Comparison of ENCODE assay signal across 10 cellular contexts in the genomic region with DNA sequence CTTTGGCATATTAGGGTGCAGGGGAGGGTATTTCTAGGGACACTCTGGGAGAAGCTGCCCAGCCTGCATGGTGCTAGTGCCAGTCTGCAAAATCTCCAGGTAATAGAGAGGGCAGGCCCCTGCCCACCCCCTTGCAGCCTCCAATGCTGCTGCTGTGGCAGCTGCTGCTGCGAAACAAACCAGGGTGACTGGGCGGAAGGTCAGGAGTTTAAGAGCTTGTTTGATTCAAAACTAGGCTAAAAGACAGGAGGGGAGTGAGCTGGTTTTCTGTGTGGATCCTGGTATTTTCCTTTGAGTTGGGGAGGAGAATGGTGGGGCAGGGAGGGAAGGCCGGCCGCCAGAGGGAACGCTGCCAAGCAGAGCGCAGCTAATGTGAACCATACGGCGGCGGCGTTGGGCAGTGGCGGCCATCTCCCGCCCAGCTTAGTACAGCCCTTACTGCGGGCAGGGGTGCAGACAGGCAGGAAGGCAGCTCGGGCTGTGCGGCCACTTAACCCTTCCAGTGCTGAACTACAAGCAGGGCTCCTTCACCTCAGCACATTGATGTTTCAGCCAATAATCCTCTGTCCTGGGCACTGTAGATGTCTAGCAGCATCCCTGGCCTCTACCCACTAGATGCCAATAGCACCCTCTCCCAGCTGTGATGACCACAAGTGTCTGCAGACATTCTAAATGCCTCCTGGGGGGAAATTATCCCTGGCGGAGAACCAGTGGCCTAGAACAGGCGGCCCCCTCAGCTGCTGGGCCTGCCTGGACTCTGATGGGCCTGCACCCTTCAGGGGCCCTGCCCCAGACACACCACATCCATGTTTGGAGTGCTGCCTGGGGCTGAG.
DNase-seq lines count a peak whose midpoint lies in the region; ATAC-seq and TF ChIP-seq lines count a peak whose summit lies in the region.
"Had no signal": no experiment of that assay in that cellular context is flagged by ENCODE, and none has a peak within 500 bp of the region (broad histone marks: within the 10 kb centered on the region; RNA-seq: fewer than 3 reads in every experiment).

No MANE protein-coding gene starts in this region.

- TF ChIP-seq CTCF in sigmoid colon (IDR thresholded peaks at IDR 0.05), result no peak

- H3K4me3 ChIP-seq in sigmoid colon, result no peak overlapping the region
- H3K4me3 ChIP-seq: GM12878 had no signal

- peak overlapping the region in 2 of 4 donors; percentile 38 for H3K27ac ChIP-seq in sigmoid colon

- TF ChIP-seq EP300 in sigmoid colon (IDR thresholded peaks at IDR 0.05), result no peak

- no peaks in the 10 kb centered on the region for H3K9me3 ChIP-seq in sigmoid colon

- TF ChIP-seq POLR2A in sigmoid colon (IDR thresholded peaks at IDR 0.05), result no peak

- intact Hi-C loops in left ventricle myocardium superior (cut with micrococcal nuclease), result no loop called here
- intact Hi-C loops in sigmoid colon (cut with DNase I), result no loop called here

- DNase-seq in GM04503 (ENCODE audit: low read depth) (peak; percentile 67), amniotic stem cell (lab: John Stamatoyannopoulos, UW) (peak; percentile 67), left ventricle myocardium superior (peak; percentile 87), sigmoid colon (peak; percentile 87), NCI-H1105 treated with DMSO at 0.1 percent for 48 hours (lab: John Stamatoyannopoulos, UW) (no peak)
- DNase-seq in activated naive CD4-positive, alpha-beta T cell treated with Interleukin-2 at 50 U/mL for 16 hours, result no peak
- no peak for DNase-seq in stimulated activated naive CD4-positive, alpha-beta T cell (lab: John Stamatoyannopoulos, UW)
- DNase-seq: cortex of kidney had no signal

- ATAC-seq in left ventricle myocardium superior (peak; percentile 77), GM21786 (IDR thresholded peaks at IDR 0.05; ENCODE audit: unreplicated experiment) (no peak)
- ATAC-seq: GM12878 had no signal

- H3K27me3 ChIP-seq in sigmoid colon, result no peaks in the 10 kb centered on the region

- 77 to 81% methylated on average over 17 of the region's 17 CpGs for WGBS in sigmoid colon, 2 donors

- no peaks in the 10 kb centered on the region for H3K36me3 ChIP-seq in sigmoid colon

- peaks cover 0 to 58% (median 40%) of the 10 kb centered on the region in 4 donors for H3K4me1 ChIP-seq in sigmoid colon

Comparison
In these comparisons a context has a peak if more than half of its experiments do, and no peak if none do; other contexts are left out.
1. DNase-seq: peak in GM04503 (single experiment), amniotic stem cell (single experiment), left ventricle myocardium superior (single experiment) and sigmoid colon (single experiment); none in activated naive CD4-positive, alpha-beta T cell treated with Interleukin-2 at 50 U/mL for 16 hours (single experiment), NCI-H1105 treated with DMSO at 0.1 percent for 48 hours (single experiment) and stimulated activated naive CD4-positive, alpha-beta T cell (0 of 6).